In the genomic region with DNA sequence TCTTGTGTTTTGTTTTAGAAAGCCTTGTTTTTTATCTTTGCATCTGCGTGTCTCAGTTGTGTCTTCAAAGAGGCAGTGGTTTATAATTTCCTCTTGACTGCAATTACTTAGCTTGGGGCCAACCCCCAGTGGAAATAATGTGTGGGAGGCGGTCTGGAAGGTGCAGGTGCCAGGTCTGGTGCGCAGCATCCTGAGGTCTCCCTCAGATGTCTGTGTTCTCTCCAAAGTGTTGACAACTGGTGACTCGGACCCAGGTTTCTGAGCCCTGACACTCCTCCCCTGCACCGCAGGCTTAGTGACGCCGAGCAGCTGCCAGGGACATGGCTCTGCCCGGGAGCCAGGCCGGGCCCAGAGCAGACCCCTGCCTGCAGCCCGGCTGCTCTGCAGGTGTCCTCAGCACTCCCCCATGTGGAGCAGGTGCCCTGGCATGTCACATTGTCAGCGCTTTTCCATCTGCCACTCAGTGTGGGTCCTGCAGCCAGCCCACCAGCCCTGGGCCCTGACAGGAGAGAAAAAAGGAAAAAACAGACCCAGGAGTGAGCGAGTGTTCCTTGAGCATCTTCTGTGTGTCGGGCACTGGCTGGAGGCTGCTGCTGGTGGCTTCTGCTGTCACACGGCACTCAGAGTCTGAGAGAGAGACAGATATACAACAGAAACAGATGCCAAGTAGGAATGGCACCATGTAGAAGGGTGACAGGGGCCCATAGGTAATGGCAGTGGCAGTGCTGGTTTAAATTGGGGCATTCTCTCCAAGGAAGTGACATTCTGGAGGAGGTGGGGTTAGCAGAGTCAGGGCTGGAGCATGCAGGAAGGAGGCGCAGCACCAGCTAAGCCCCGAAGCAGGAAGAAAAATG, we compare ENCODE assay signal across 1 cellular context.
TF ChIP-seq lines count a peak whose summit lies in the region.

No MANE protein-coding gene starts in this region.

TF ChIP-seq in GM23338, 12 proteins besides CTCF, POLR2A, EP300 and RAD21 (continued from another document):
- TF ChIP-seq, protein P1, sequence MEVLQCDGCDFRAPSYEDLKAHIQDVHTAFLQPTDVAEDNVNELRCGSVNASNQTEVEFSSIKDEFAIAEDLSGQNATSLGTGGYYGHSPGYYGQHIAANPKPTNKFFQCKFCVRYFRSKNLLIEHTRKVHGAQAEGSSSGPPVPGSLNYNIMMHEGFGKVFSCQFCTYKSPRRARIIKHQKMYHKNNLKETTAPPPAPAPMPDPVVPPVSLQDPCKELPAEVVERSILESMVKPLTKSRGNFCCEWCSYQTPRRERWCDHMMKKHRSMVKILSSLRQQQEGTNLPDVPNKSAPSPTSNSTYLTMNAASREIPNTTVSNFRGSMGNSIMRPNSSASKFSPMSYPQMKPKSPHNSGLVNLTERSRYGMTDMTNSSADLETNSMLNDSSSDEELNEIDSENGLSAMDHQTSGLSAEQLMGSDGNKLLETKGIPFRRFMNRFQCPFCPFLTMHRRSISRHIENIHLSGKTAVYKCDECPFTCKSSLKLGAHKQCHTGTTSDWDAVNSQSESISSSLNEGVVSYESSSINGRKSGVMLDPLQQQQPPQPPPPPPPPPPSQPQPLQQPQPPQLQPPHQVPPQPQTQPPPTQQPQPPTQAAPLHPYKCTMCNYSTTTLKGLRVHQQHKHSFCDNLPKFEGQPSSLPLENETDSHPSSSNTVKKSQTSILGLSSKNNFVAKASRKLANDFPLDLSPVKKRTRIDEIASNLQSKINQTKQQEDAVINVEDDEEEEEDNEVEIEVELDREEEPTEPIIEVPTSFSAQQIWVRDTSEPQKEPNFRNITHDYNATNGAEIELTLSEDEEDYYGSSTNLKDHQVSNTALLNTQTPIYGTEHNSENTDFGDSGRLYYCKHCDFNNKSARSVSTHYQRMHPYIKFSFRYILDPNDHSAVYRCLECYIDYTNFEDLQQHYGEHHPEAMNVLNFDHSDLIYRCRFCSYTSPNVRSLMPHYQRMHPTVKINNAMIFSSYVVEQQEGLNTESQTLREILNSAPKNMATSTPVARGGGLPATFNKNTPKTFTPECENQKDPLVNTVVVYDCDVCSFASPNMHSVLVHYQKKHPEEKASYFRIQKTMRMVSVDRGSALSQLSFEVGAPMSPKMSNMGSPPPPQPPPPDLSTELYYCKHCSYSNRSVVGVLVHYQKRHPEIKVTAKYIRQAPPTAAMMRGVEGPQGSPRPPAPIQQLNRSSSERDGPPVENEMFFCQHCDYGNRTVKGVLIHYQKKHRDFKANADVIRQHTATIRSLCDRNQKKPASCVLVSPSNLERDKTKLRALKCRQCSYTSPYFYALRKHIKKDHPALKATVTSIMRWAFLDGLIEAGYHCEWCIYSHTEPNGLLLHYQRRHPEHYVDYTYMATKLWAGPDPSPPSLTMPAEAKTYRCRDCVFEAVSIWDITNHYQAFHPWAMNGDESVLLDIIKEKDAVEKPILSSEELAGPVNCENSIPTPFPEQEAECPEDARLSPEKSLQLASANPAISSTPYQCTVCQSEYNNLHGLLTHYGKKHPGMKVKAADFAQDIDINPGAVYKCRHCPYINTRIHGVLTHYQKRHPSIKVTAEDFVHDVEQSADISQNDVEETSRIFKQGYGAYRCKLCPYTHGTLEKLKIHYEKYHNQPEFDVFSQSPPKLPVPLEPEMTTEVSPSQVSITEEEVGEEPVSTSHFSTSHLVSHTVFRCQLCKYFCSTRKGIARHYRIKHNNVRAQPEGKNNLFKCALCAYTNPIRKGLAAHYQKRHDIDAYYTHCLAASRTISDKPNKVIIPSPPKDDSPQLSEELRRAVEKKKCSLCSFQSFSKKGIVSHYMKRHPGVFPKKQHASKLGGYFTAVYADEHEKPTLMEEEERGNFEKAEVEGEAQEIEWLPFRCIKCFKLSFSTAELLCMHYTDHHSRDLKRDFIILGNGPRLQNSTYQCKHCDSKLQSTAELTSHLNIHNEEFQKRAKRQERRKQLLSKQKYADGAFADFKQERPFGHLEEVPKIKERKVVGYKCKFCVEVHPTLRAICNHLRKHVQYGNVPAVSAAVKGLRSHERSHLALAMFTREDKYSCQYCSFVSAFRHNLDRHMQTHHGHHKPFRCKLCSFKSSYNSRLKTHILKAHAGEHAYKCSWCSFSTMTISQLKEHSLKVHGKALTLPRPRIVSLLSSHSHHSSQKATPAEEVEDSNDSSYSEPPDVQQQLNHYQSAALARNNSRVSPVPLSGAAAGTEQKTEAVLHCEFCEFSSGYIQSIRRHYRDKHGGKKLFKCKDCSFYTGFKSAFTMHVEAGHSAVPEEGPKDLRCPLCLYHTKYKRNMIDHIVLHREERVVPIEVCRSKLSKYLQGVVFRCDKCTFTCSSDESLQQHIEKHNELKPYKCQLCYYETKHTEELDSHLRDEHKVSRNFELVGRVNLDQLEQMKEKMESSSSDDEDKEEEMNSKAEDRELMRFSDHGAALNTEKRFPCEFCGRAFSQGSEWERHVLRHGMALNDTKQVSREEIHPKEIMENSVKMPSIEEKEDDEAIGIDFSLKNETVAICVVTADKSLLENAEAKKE (CRISPR knock-in tag; IDR thresholded peaks at IDR 0.05): no peak
- no peak for TF ChIP-seq ZNF114 (CRISPR knock-in tag; IDR thresholded peaks at IDR 0.05)
- TF ChIP-seq ZNF331 (CRISPR knock-in tag; IDR thresholded peaks at IDR 0.05; ENCODE audit: low read depth): no peak
